In the genomic region with DNA sequence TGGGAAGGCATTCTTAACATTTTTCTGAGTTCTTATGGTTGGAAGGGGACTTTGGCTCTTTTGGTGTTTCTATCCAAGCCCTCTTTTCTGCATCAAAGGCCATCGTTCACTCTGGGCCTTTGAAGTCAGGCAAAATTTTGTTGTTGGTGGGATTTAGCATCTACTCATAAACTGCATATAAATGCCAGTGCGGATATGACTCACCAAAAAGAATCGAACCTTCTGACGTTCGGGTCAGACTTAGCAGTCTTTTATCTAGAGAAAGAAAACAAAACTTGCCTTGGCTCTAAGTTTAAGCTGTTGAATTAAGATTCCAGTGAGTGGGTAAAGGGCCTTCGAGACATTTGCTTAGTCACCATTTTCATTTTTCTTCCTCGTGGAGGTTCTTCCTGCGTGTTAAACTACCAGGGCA, we compare ENCODE assay signal across 11 cellular contexts.
DNase-seq lines count a peak whose midpoint lies in the region; ATAC-seq, FAIRE-seq and TF ChIP-seq lines count a peak whose summit lies in the region.
"Had no signal": no experiment of that assay in that cellular context is flagged by ENCODE, and none has a peak within 500 bp of the region (broad histone marks: within the 10 kb centered on the region; RNA-seq: fewer than 3 reads in every experiment).

No MANE protein-coding gene starts in this region.

- no peak for ATAC-seq in GM18870 (IDR thresholded peaks at IDR 0.05; ENCODE audit: unreplicated experiment)
- ATAC-seq: gastrocnemius medialis had no signal

- no peak overlapping the region for H3K4me3 ChIP-seq in skin epidermis
- H3K4me3 ChIP-seq: gastrocnemius medialis had no signal

- DNase-seq in H54 (ENCODE audit: insufficient read length, low spot score) (peak; percentile 58), amniotic epithelial cell (ENCODE audit: low read depth) (peak; percentile 84), foreskin melanocyte (peak; percentile 98), NCI-H748 (lab: John Stamatoyannopoulos, UW; ENCODE audit: unreplicated experiment) (no peak), NCI-H526 treated with DMSO at 0.1 percent for 48 hours (lab: John Stamatoyannopoulos, UW) (no peak)
- no peak for DNase-seq in activated CD8-positive, alpha-beta memory T cell treated with anti-CD3 and anti-CD28 coated beads, Interleukin-2, amount 50 U/mL, for 48 hours
- DNase-seq: gastrocnemius medialis, NCI-H1105 treated with DMSO at 0.1 percent for 48 hours, RPMI8226 had no signal

- H3K27ac ChIP-seq in skin epidermis = peak overlapping the region in 11 of 21 experiments; percentile 3 to 63 (median 33)
- H3K27ac ChIP-seq: gastrocnemius medialis had no signal

- no peak for FAIRE-seq in H54 (lab: Jason Lieb, UNC)

- TF ChIP-seq POLR2A in H54 (IDR thresholded peaks at IDR 0.05; ENCODE audit: low read depth, low read length) = no peak

Comparison
In these comparisons a context has a peak if more than half of its experiments do, and no peak if none do; other contexts are left out.
1. DNase-seq: peak in H54 (single experiment), amniotic epithelial cell (single experiment) and foreskin melanocyte (single experiment); none in NCI-H748 (single experiment), activated CD8-positive, alpha-beta memory T cell treated with anti-CD3 and anti-CD28 coated beads, Interleukin-2, amount 50 U/mL, for 48 hours (single experiment) and NCI-H526 treated with DMSO at 0.1 percent for 48 hours (single experiment).